ENCODE assay signal across 9 cellular contexts in genomic region chr3:108818404-108818803, GRCh38. TPM values are rescaled to one million over a fixed set of nuclear protein-coding genes. Genes with fewer than 3 reads are reported as not detected.
A peak's percentile ranks its signal among the peaks of the same experiment; 100 is the strongest.
DNase-seq lines count a peak whose midpoint lies in the region; ATAC-seq, FAIRE-seq and TF ChIP-seq lines count a peak whose summit lies in the region.
"Had no signal": no experiment of that assay in that cellular context is flagged by ENCODE, and none has a peak within 500 bp of the region (broad histone marks: within the 10 kb centered on the region; RNA-seq: fewer than 3 reads in every experiment).

No MANE protein-coding gene starts in this region.

- CTCF ChIA-PET in IMR-90 (lab: Yijun Ruan, JAX), result interaction anchor here (0.8 kb wide), 1 partner anchor 16 kb away, joined by 4 read pairs; no protein-coding TSS in a partner anchor

- dilution Hi-C loops in IMR-90 (cut with HindIII; ENCODE audit: low sequenced_read_pairs, unreplicated experiment), result no loop called here

- H3K56ac ChIP-seq in IMR-90 (ENCODE audit: extremely low read depth, insufficient read depth, low read length), result no peak overlapping the region

- H2AK9ac ChIP-seq in IMR-90 (replicated peaks; ENCODE audit: low read depth, low read length, poor library complexity), result no peak overlapping the region

- no peak overlapping the region for H3K4me2 ChIP-seq in IMR-90 (ENCODE audit: low read depth, low read length)

- H2BK5ac ChIP-seq in IMR-90 (ENCODE audit: low read depth, low read length, poor library complexity, severe bottlenecking), result no peak overlapping the region

- peak overlapping the region; percentile 12 for H3K4me3 Mint-ChIP-seq in T-helper 17 cell
- H3K4me3 Mint-ChIP-seq: naive B cell had no signal

- H3K9me3 ChIP-seq in IMR-90 (ENCODE audit: control insufficient read depth, insufficient read depth, low read length) (no peaks in the 10 kb centered on the region), T-helper 17 cell (ENCODE audit: control insufficient read depth, low read length, poor library complexity, severe bottlenecking) (no peaks in the 10 kb centered on the region), adrenal gland (replicated peaks in 1 of 3) (no peaks in the 10 kb centered on the region)

- H2BK15ac ChIP-seq in IMR-90 (ENCODE audit: low read depth, low read length), result no peak overlapping the region

- no peaks in the 10 kb centered on the region for H3K79me1 ChIP-seq in IMR-90 (ENCODE audit: low read depth in 1 of 2, low read length in 2 of 2)

- H3K36me3 ChIP-seq in IMR-90 (ENCODE audit: control insufficient read depth, insufficient read depth, low read length) (no peaks in the 10 kb centered on the region), bronchial epithelial cell (ENCODE audit: control insufficient read depth, insufficient read depth, low read length) (no peaks in the 10 kb centered on the region), adrenal gland (replicated peaks in 1 of 2) (no peaks in the 10 kb centered on the region)

- ATAC-seq in GM21526 (IDR thresholded peaks at IDR 0.05; ENCODE audit: low FRiP score, unreplicated experiment), result peak; percentile 87
- ATAC-seq in IMR-90 (ENCODE audit: low read depth), result no peak
- ATAC-seq in T-helper 17 cell, result peak; percentile 87

- no peak overlapping the region for H3K14ac ChIP-seq in IMR-90 (replicated peaks; ENCODE audit: low read depth, low read length)

- no peak overlapping the region for H2BK120ac ChIP-seq in IMR-90 (ENCODE audit: low read depth, low read length)

- H3K18ac ChIP-seq in IMR-90 (ENCODE audit: low read depth, low read length), result no peak overlapping the region

- peak overlapping the region; percentile 66 for H3K27ac Mint-ChIP-seq in T-helper 17 cell
- H3K27ac Mint-ChIP-seq: naive B cell had no signal

- H3K4me3 ChIP-seq in IMR-90 (ENCODE audit: insufficient read depth, low read depth, low read length) (no peak overlapping the region), bronchial epithelial cell (ENCODE audit: low read depth, low read length) (no peak overlapping the region), foreskin fibroblast (ENCODE audit: low read depth in 1 of 2, low read length in 2 of 2) (no peak overlapping the region), adrenal gland (no peak overlapping the region)

- H3K4me1 ChIP-seq in IMR-90 (ENCODE audit: control insufficient read depth, insufficient read depth, low read length) (no peaks in the 10 kb centered on the region), adrenal gland (replicated peaks in 1 of 2) (no peaks in the 10 kb centered on the region)

- no TSS peak for BruUV-seq in IMR-90 (replicated peaks; lab: Mats Ljungman, UMichigan)

- no peak overlapping the region for H3K4ac ChIP-seq in IMR-90 (ENCODE audit: low read depth, low read length)

- no peak for TF ChIP-seq CTCF in IMR-90 (conservative IDR thresholded peaks at IDR 0.05; ENCODE audit: low read depth, low read length)
- TF ChIP-seq CTCF in bronchial epithelial cell (IDR thresholded peaks at IDR 0.05; ENCODE audit: insufficient read depth, low read length, severe bottlenecking), result peak; percentile 35
- TF ChIP-seq CTCF in foreskin fibroblast (IDR thresholded peaks at IDR 0.05; ENCODE audit: low read depth, low read length), result no peak
- no peak for TF ChIP-seq CTCF in adrenal gland (IDR thresholded peaks at IDR 0.05)

- WGBS in IMR-90 (ENCODE audit: extremely low coverage in 2 of 2, insufficient read length in 1 of 2), 2 experiments, result 0% methylated on average over 1 of the region's 2 CpGs; no CpG with 5 or more reads in 1 of the 2 experiments
- WGBS in adrenal gland, 4 donors, result 27 to 41% (median 30%) methylated on average over 2 of the region's 2 CpGs

- TF ChIP-seq RAD21 in IMR-90 (IDR thresholded peaks at IDR 0.05; ENCODE audit: low read length), result no peak

- H2BK20ac ChIP-seq in IMR-90 (ENCODE audit: low read depth, low read length), result no peak overlapping the region

- H4K91ac ChIP-seq in IMR-90 (ENCODE audit: insufficient read depth, low read depth, low read length), result no peak overlapping the region

- H2AFZ ChIP-seq in IMR-90 (replicated peaks; ENCODE audit: low read length, poor library complexity), result no peak overlapping the region

- H4K20me1 ChIP-seq in IMR-90 (ENCODE audit: insufficient read depth, low read length), result no peaks in the 10 kb centered on the region

- POLR2A ChIA-PET in IMR-90 (lab: Charles Lee; ENCODE audit: unreplicated experiment), result no interaction called here

- intact Hi-C loops in IMR-90 (cut with micrococcal nuclease) (loop anchor here (5.0 kb wide), 1 partner anchor 151 kb away; no protein-coding TSS in a partner anchor), adrenal gland (cut with DNase I) (no loop called here)

- no peak for FAIRE-seq in bronchial epithelial cell (lab: Jason Lieb, UNC)

- no peaks in the 10 kb centered on the region for H3K27me3 Mint-ChIP-seq in T-helper 17 cell
- H3K27me3 Mint-ChIP-seq: naive B cell had no signal

- H4K8ac ChIP-seq in IMR-90 (ENCODE audit: low read depth in 2 of 2, low read length in 2 of 2), result no peak overlapping the region

- H3K36me3 Mint-ChIP-seq in T-helper 17 cell (ENCODE audit: low read depth), result no peaks in the 10 kb centered on the region
- H3K36me3 Mint-ChIP-seq: naive B cell had no signal

- TF ChIP-seq POLR2A in IMR-90 (IDR thresholded peaks at IDR 0.05; ENCODE audit: low read depth, low read length) (no peak), adrenal gland (IDR thresholded peaks at IDR 0.05) (no peak)

- H3K9ac ChIP-seq in IMR-90 (ENCODE audit: low read depth, low read length), result no peak overlapping the region

- peaks cover 17% of the 10 kb centered on the region for H3K4me1 Mint-ChIP-seq in T-helper 17 cell
- H3K4me1 Mint-ChIP-seq: naive B cell had no signal

- H2AK5ac ChIP-seq in IMR-90 (ENCODE audit: low read depth, low read length), result no peak overlapping the region

- no peak overlapping the region for H3K23ac ChIP-seq in IMR-90 (ENCODE audit: low read depth, low read length)

- H4K5ac ChIP-seq in IMR-90 (ENCODE audit: low read depth, low read length), result no peak overlapping the region

- peak; percentile 69 for DNase-seq in ELR (ENCODE audit: low read depth)
- peak; percentile 10 for DNase-seq in IMR-90
- peak in 2 of 3 donors; percentile 34 to 35 for DNase-seq in T-helper 17 cell
- peak; percentile 28 for DNase-seq in bronchial epithelial cell (ENCODE audit: low read depth)
- peak; percentile 69 for DNase-seq in stimulated activated CD4-positive, alpha-beta T cell treated with anti-CD3 and anti-CD28 coated beads, Interleukin-1b, Interleukin-23, amount 100 ng/mL, for 48 hours
- no peak for DNase-seq in foreskin fibroblast
- DNase-seq in adrenal gland, result no peak
- DNase-seq: naive B cell had no signal

- in situ Hi-C loops in IMR-90 (cut with MboI; ENCODE audit: low sequenced_read_pairs), result no loop called here

- H3K27me3 ChIP-seq in IMR-90 (ENCODE audit: control insufficient read depth, insufficient read depth, low read length) (no peaks in the 10 kb centered on the region), bronchial epithelial cell (ENCODE audit: control insufficient read depth, insufficient read depth, low read length) (no peaks in the 10 kb centered on the region), adrenal gland (no peaks in the 10 kb centered on the region)

- H3K27ac ChIP-seq in IMR-90 (ENCODE audit: insufficient read depth, low read length) (no peak overlapping the region), adrenal gland (no peak overlapping the region)

- no peaks in the 10 kb centered on the region for H3K9me1 ChIP-seq in IMR-90 (ENCODE audit: insufficient read depth, low read length)

TF ChIP-seq in IMR-90, 13 proteins besides CTCF, POLR2A, EP300 and RAD21:
- TF ChIP-seq CHD1 (IDR thresholded peaks at IDR 0.05; ENCODE audit: low read depth, low read length) (no peak), MAZ (IDR thresholded peaks at IDR 0.05; ENCODE audit: borderline replicate concordance, low read depth, low read length) (no peak), USF2 (IDR thresholded peaks at IDR 0.05; ENCODE audit: low read depth, low read length) (no peak), BHLHE40 (IDR thresholded peaks at IDR 0.05; ENCODE audit: low read depth, low read length) (no peak), ELK1 (IDR thresholded peaks at IDR 0.05; ENCODE audit: borderline replicate concordance, low read depth, low read length) (no peak), SMC3 (IDR thresholded peaks at IDR 0.05; ENCODE audit: low read depth, low read length) (no peak)

RNA-seq across cellular contexts. Expression of gene TRAT1, which starts 4.2 kb away (rescaled TPM):
- total RNA-seq in IMR-90 (2012; rRNA removed) (not detected in 2 replicates), T-helper 17 cell (100 to 1,000 TPM in 1 of 2 donors, 10 to 100 TPM in 1; 87.0 to 100 TPM), bronchial epithelial cell (not detected in 2 replicates), adrenal gland (under 1 TPM in 6 of 8 donors, not detected in 2; 0.19 to 0.60 (median 0.38) TPM)
- polyA plus RNA-seq in IMR-90 (2012; rRNA removed) (not detected in 2 replicates), adrenal gland (under 1 TPM; 0.03 to 0.18 (median 0.16) TPM)
- polyA plus RNA-seq in IMR-90 (2012; cell fraction: cytosol; rRNA removed), result not detected in 2 replicates
- polyA plus RNA-seq in IMR-90 (2012; cell fraction: nucleus; rRNA removed; ENCODE audit: low replicate concordance), result not detected in 2 replicates

Comparison
In these comparisons a context has a peak if more than half of its experiments do, and no peak if none do; other contexts are left out.
1. DNase-seq: peak in ELR (single experiment), IMR-90 (single experiment), T-helper 17 cell (2 of 3), bronchial epithelial cell (single experiment) and stimulated activated CD4-positive, alpha-beta T cell treated with anti-CD3 and anti-CD28 coated beads, Interleukin-1b, Interleukin-23, amount 100 ng/mL, for 48 hours (single experiment); none in foreskin fibroblast (0 of 2) and adrenal gland (0 of 7).
2. RNA of gene TRAT1, which starts 4.2 kb away (total RNA-seq): 87.0 to 100 TPM in T-helper 17 cell; 0.19 to 0.60 TPM in adrenal gland, not detected in IMR-90 and not detected in bronchial epithelial cell; every median in the first group is over 10 times any median in the second.